ENCODE assay signal across 8 cellular contexts in genomic region chr7:11212080-11212711, GRCh38.
DNase-seq lines count a peak whose midpoint lies in the region; ATAC-seq and TF ChIP-seq lines count a peak whose summit lies in the region.

No MANE protein-coding gene starts in this region.

- no peaks in the 10 kb centered on the region for H3K36me3 Mint-ChIP-seq in nephron (ENCODE audit: low read depth)

- H3K9me3 ChIP-seq in esophagus muscularis mucosa (no peaks in the 10 kb centered on the region), thoracic aorta (no peaks in the 10 kb centered on the region)

- intact Hi-C loops in esophagus muscularis mucosa (cut with DNase I) = no loop called here

- H3K4me3 Mint-ChIP-seq in nephron = no peak overlapping the region

- H3K27me3 ChIP-seq in esophagus muscularis mucosa (no peaks in the 10 kb centered on the region), thoracic aorta (replicated peaks; ENCODE audit: insufficient read depth) (no peaks in the 10 kb centered on the region)

- H3K36me3 ChIP-seq in esophagus muscularis mucosa = no peaks in the 10 kb centered on the region
- H3K36me3 ChIP-seq in thoracic aorta = no peaks in the 10 kb centered on the region

- no peaks in the 10 kb centered on the region for H3K9me3 Mint-ChIP-seq in nephron

- peaks cover 31% of the 10 kb centered on the region for H3K4me1 Mint-ChIP-seq in nephron

- H3K4me1 ChIP-seq in esophagus muscularis mucosa (peaks cover 0 to 19% (median 15%) of the 10 kb centered on the region in 4 donors), thoracic aorta (ENCODE audit: control insufficient read depth in 1 of 2, low read depth in 2 of 2) (no peaks in the 10 kb centered on the region)

- 40% methylated on average over 4 of the region's 4 CpGs for WGBS in esophagus muscularis mucosa

- DNase-seq in D341Med (ENCODE audit: low spot score) (peak; percentile 58), NCI-H345 (lab: John Stamatoyannopoulos, UW) (peak; percentile 71), esophagus muscularis mucosa (ENCODE audit: extremely low spot score) (no peak), thoracic aorta (ENCODE audit: low spot score) (no peak)
- peak; percentile 7 to 8 for DNase-seq in activated CD4-positive, alpha-beta T cell treated with anti-CD3 and anti-CD28 coated beads, Interleukin-2, amount 50 U/mL, for 4 hours

- TF ChIP-seq POLR2A in esophagus muscularis mucosa (IDR thresholded peaks at IDR 0.05; ENCODE audit: low read depth) = no peak

- TF ChIP-seq EP300 in esophagus muscularis mucosa (IDR thresholded peaks at IDR 0.05) = no peak

- H3K4me3 ChIP-seq in esophagus muscularis mucosa = no peak overlapping the region
- no peak overlapping the region for H3K4me3 ChIP-seq in thoracic aorta

- peak overlapping the region; percentile 62 to 85 (median 66) for H3K27ac Mint-ChIP-seq in nephron

- no peaks in the 10 kb centered on the region for H3K27me3 Mint-ChIP-seq in nephron (ENCODE audit: low read depth)

- peak; percentile 88 for ATAC-seq in GM19372 (IDR thresholded peaks at IDR 0.05; ENCODE audit: low read depth, unreplicated experiment)
- peak; percentile 90 for ATAC-seq in HG03378 (IDR thresholded peaks at IDR 0.05; ENCODE audit: unreplicated experiment)
- ATAC-seq in thoracic aorta (ENCODE audit: insufficient number of reproducible peaks, low FRiP score, low read depth) = no peak

- H3K27ac ChIP-seq in esophagus muscularis mucosa (replicated peaks in 1 of 4) (no peak overlapping the region), thoracic aorta (no peak overlapping the region)

- TF ChIP-seq CTCF in esophagus muscularis mucosa (IDR thresholded peaks at IDR 0.05) (peak; percentile 67 to 85 (median 75)), nephron (IDR thresholded peaks at IDR 0.05; ENCODE audit: unreplicated experiment in 3 of 3) (peak; percentile 82 to 91 (median 84)), thoracic aorta (IDR thresholded peaks at IDR 0.05) (peak; percentile 65)

Comparison
In these comparisons a context has a peak if more than half of its experiments do, and no peak if none do; other contexts are left out.
1. DNase-seq: peak in D341Med (single experiment), NCI-H345 (single experiment) and activated CD4-positive, alpha-beta T cell treated with anti-CD3 and anti-CD28 coated beads, Interleukin-2, amount 50 U/mL, for 4 hours (2 of 2); none in esophagus muscularis mucosa (single experiment) and thoracic aorta (single experiment).
2. Peak in every context shown above with its lines, with median percentiles within 50 percentile points of each other: CTCF ChIP-seq.